In genomic region chr13:94058821-94059360, GRCh38 we compare ENCODE assay signal across 1 cellular context.
TF ChIP-seq lines count a peak whose summit lies in the region.

No MANE protein-coding gene starts in this region.

TF ChIP-seq in HEK293T, 16 proteins besides CTCF, POLR2A, EP300 and RAD21 (continued from another document):
- TF ChIP-seq LEF1 (IDR thresholded peaks at IDR 0.05; ENCODE audit: borderline replicate concordance) = no peak
